Comparison of ENCODE assay signal across 21 cellular contexts in the genomic region with DNA sequence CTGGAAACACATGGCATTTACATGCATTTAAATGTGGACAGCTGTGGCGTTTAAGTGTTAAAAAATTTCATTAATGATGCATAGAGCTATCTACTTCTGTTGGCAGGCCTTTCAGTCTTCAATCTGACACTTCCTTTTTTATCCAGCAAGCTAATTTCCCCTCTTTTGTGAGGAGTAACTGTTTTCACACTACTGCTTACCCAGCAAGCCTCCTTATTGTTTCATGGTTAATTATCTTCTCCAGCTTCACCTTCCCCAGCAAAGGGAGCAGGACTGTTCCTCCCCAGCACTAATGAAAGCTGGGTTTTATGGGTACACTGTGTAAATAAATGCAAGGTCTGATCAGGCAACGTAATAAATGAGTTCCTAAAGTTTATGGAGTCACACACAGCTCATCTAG.
DNase-seq lines count a peak whose midpoint lies in the region; ATAC-seq, FAIRE-seq and TF ChIP-seq lines count a peak whose summit lies in the region.
"Had no signal": no experiment of that assay in that cellular context is flagged by ENCODE, and none has a peak within 500 bp of the region (broad histone marks: within the 10 kb centered on the region; RNA-seq: fewer than 3 reads in every experiment).

No MANE protein-coding gene starts in this region.

- CTCF ChIA-PET in H1 (lab: Charles Lee; ENCODE audit: partially characterized antibody), result interaction anchor here (0.9 to 1.6 kb wide), 2 partner anchors 56 to 221 kb away, joined by 4 to 5 read pairs; no protein-coding TSS in a partner anchor

- DNase-seq in NCI-H748 (lab: John Stamatoyannopoulos, UW; ENCODE audit: unreplicated experiment), result peak; percentile 58
- no peak for DNase-seq in NCI-H748 treated with DMSO at 0.1 percent for 48 hours (lab: John Stamatoyannopoulos, UW)
- peak; percentile 45 for DNase-seq in NCI-H69 (lab: John Stamatoyannopoulos, UW)
- no peak for DNase-seq in H1 (ENCODE audit: low read depth in 1 of 2, low spot score in 2 of 2)
- DNase-seq in sigmoid colon, result no peak
- no peak for DNase-seq in activated CD4-positive, alpha-beta T cell treated with anti-CD3 and anti-CD28 coated beads, Interleukin-2, amount 50 U/mL, for 48 hours
- no peak for DNase-seq in osteocyte (ENCODE audit: extremely low spot score, unreplicated experiment)
- DNase-seq: activated CD4-positive, alpha-beta T cell treated with anti-CD3 and anti-CD28 coated beads, Interleukin-2, amount 10 ng/mL, durations not matched to agents 7 days and 5 days; activated CD8-positive, alpha-beta memory T cell treated with anti-CD3 and anti-CD28 coated beads, Interleukin-2, amount 50 U/mL, for 48 hours; activated gamma-delta T cell; islet precursor cell; mesenchymal stem cell; NCI-H2171 treated with DMSO at 0.1 percent for 48 hours; RPMI8226; SW 1271 had no signal

- H4K8ac ChIP-seq in H1 (ENCODE audit: extremely low read depth, insufficient read depth, low read length), result no peak overlapping the region

- H4K91ac ChIP-seq in H1 (replicated peaks; ENCODE audit: insufficient read length, low read length), result no peak overlapping the region

- no peak for FAIRE-seq in H1 (lab: Jason Lieb, UNC)
- FAIRE-seq: A549 had no signal

- no peak overlapping the region for H3K27ac Mint-ChIP-seq in osteocyte (ENCODE audit: unreplicated experiment)
- H3K27ac Mint-ChIP-seq: activated CD4-positive, alpha-beta T cell treated with anti-CD3 and anti-CD28 coated beads, Interleukin-2, amount 10 ng/mL, durations not matched to agents 7 days and 5 days; natural killer cell treated with Interleukin-12 subunit alpha and Interleukin-12 subunit beta and Interleukin-15 and Interleukin-18, amount 100 ng/mL, for 72 hours; stimulated activated memory B cell treated with anti-CD40 and anti-IgM and Interleukin-4, amounts not matched to agents 10 μg/mL and 1 μg/mL and 100 μg/mL, for 72 hours had no signal

- H3K4ac ChIP-seq in H1 (replicated peaks; ENCODE audit: insufficient read length, low read depth, low read length), result no peak overlapping the region

- no peak overlapping the region for H2BK15ac ChIP-seq in H1 (ENCODE audit: low read length)

- POLR2A ChIA-PET in H1 (lab: Charles Lee; ENCODE audit: partially characterized antibody), result no interaction called here

- peaks cover 18% of the 10 kb centered on the region for H3K4me1 Mint-ChIP-seq in osteocyte (ENCODE audit: unreplicated experiment)
- H3K4me1 Mint-ChIP-seq: activated CD4-positive, alpha-beta T cell treated with anti-CD3 and anti-CD28 coated beads, Interleukin-2, amount 10 ng/mL, durations not matched to agents 7 days and 5 days; stimulated activated memory B cell treated with anti-CD40 and anti-IgM and Interleukin-4, amounts not matched to agents 10 μg/mL and 1 μg/mL and 100 μg/mL, for 72 hours had no signal

- no peak overlapping the region for H3K4me2 ChIP-seq in H1 (ENCODE audit: insufficient read depth in 1 of 2, low read depth in 2 of 2, low read length in 2 of 2)
- H3K4me2 ChIP-seq: A549 had no signal

- H3K18ac ChIP-seq in H1 (ENCODE audit: extremely low read depth, low read length), result no peak overlapping the region

- H2BK120ac ChIP-seq in H1 (replicated peaks; ENCODE audit: low read depth, low read length), result no peak overlapping the region

- H2AFZ ChIP-seq in H1 (ENCODE audit: low read length), result peak overlapping the region; percentile 56; the same call in 1 of the 2 replicates

- H3K23me2 ChIP-seq in H1 (ENCODE audit: low read depth, low read length), result no peaks in the 10 kb centered on the region

- intact Hi-C loops in sigmoid colon (cut with DNase I), result no loop called here

- no peaks in the 10 kb centered on the region for H3K79me2 ChIP-seq in H1 (ENCODE audit: control insufficient read depth in 1 of 2, insufficient read depth in 2 of 2, low read length in 2 of 2)

- no peak for ATAC-seq in SK-N-SH treated with all-trans-retinoic acid at 6 μM for 48 hours
- ATAC-seq: A549; natural killer cell treated with Interleukin-12 subunit alpha and Interleukin-12 subunit beta and Interleukin-15 and Interleukin-18, amount 100 ng/mL, for 72 hours; stimulated activated memory B cell treated with anti-CD40 and anti-IgM and Interleukin-4, amounts not matched to agents 10 μg/mL and 1 μg/mL and 100 μg/mL, for 72 hours had no signal

- no peak overlapping the region for H4K5ac ChIP-seq in H1 (ENCODE audit: insufficient read length, low read depth, low read length)

- H3K27me3 Mint-ChIP-seq in osteocyte (ENCODE audit: unreplicated experiment), result no peaks in the 10 kb centered on the region
- H3K27me3 Mint-ChIP-seq: activated CD4-positive, alpha-beta T cell treated with anti-CD3 and anti-CD28 coated beads, Interleukin-2, amount 10 ng/mL, durations not matched to agents 7 days and 5 days; natural killer cell treated with Interleukin-12 subunit alpha and Interleukin-12 subunit beta and Interleukin-15 and Interleukin-18, amount 100 ng/mL, for 72 hours; stimulated activated memory B cell treated with anti-CD40 and anti-IgM and Interleukin-4, amounts not matched to agents 10 μg/mL and 1 μg/mL and 100 μg/mL, for 72 hours had no signal

- peaks cover 2 to 13% (median 6%) of the 10 kb centered on the region in 4 experiments; a peak in 4 of 7 replicates for H3K4me1 ChIP-seq in H1 (replicated peaks in 1 of 4; ENCODE audit: control insufficient read depth in 3 of 4, insufficient read depth in 4 of 4, low read length in 3 of 4)
- H3K4me1 ChIP-seq in sigmoid colon, result peaks cover 0 to 53% (median 20%) of the 10 kb centered on the region in 4 donors
- H3K4me1 ChIP-seq: A549 had no signal

- H3K79me1 ChIP-seq in H1 (ENCODE audit: low read depth, low read length), result no peaks in the 10 kb centered on the region

- peaks cover 13% of the 10 kb centered on the region for H3K9me3 Mint-ChIP-seq in osteocyte (ENCODE audit: unreplicated experiment)

- TF ChIP-seq RAD21 in H1 (IDR thresholded peaks at IDR 0.05 in 1 of 2, conservative IDR thresholded peaks at IDR 0.05 in 1 of 2; ENCODE audit: low read depth in 2 of 2, low read length in 2 of 2), result no peak

- no peak overlapping the region for H2AK5ac ChIP-seq in H1 (ENCODE audit: low read depth, low read length)

- whole genome bisulfite sequencing in H1 (ENCODE audit: extremely low coverage in 1 of 2, insufficient coverage in 1 of 2, insufficient read length in 1 of 2, insufficient replicate concordance in 2 of 2, low coverage in 1 of 2, low lambda C conversion rate in 2 of 2, missing lambda C conversion rate in 1 of 2), 2 experiments, result 82% methylated on average over 2 of the region's 2 CpGs; no CpG with 5 or more reads in 1 of the 2 experiments
- WGBS in sigmoid colon, 2 donors, result 15 to 30% methylated on average over 2 of the region's 2 CpGs

- no peak overlapping the region for H3K9ac ChIP-seq in H1 (replicated peaks in 1 of 4; ENCODE audit: extremely low read depth in 1 of 4, low read depth in 3 of 4, low read length in 3 of 4)

- TF ChIP-seq POLR2A in H1 (IDR thresholded peaks at IDR 0.05; ENCODE audit: control extremely low read depth in 1 of 2, low read depth in 2 of 2, low read length in 2 of 2) (no peak), sigmoid colon (IDR thresholded peaks at IDR 0.05) (no peak)

- no peak overlapping the region for H3K14ac ChIP-seq in H1 (ENCODE audit: insufficient read length)

- H2BK5ac ChIP-seq in H1 (ENCODE audit: low read depth, low read length), result no peak overlapping the region

- no peaks in the 10 kb centered on the region for H3K36me3 Mint-ChIP-seq in osteocyte (ENCODE audit: unreplicated experiment)
- H3K36me3 Mint-ChIP-seq: stimulated activated memory B cell treated with anti-CD40 and anti-IgM and Interleukin-4, amounts not matched to agents 10 μg/mL and 1 μg/mL and 100 μg/mL, for 72 hours had no signal

- H3K56ac ChIP-seq in H1 (replicated peaks; ENCODE audit: insufficient read length, low read depth, low read length), result no peak overlapping the region

- no peaks in the 10 kb centered on the region for H4K20me1 ChIP-seq in H1 (replicated peaks in 1 of 2; ENCODE audit: control insufficient read depth in 1 of 2, insufficient read depth in 2 of 2, low read length in 2 of 2)

- TF ChIP-seq CTCF in H1 (IDR thresholded peaks at IDR 0.05; ENCODE audit: control extremely low read depth in 1 of 3, insufficient read depth in 1 of 3, low read depth in 1 of 3, low read length in 3 of 3) (no peak), sigmoid colon (IDR thresholded peaks at IDR 0.05) (no peak), osteocyte (IDR thresholded peaks at IDR 0.05) (no peak)

- no peak overlapping the region for H2BK20ac ChIP-seq in H1 (ENCODE audit: low read length)

- no peaks in the 10 kb centered on the region for H3K27me3 ChIP-seq in H1 (replicated peaks in 1 of 4; ENCODE audit: control insufficient read depth in 3 of 4, extremely low read depth in 1 of 4, insufficient read depth in 3 of 4, low read length in 3 of 4)
- no peaks in the 10 kb centered on the region for H3K27me3 ChIP-seq in sigmoid colon
- H3K27me3 ChIP-seq: adrenal gland, tibial nerve had no signal

- H2BK12ac ChIP-seq in H1 (ENCODE audit: low read depth, low read length), result no peak overlapping the region

- H3K4me3 Mint-ChIP-seq in osteocyte (ENCODE audit: unreplicated experiment), result no peak overlapping the region
- H3K4me3 Mint-ChIP-seq: activated CD4-positive, alpha-beta T cell treated with anti-CD3 and anti-CD28 coated beads, Interleukin-2, amount 10 ng/mL, durations not matched to agents 7 days and 5 days; natural killer cell treated with Interleukin-12 subunit alpha and Interleukin-12 subunit beta and Interleukin-15 and Interleukin-18, amount 100 ng/mL, for 72 hours; stimulated activated memory B cell treated with anti-CD40 and anti-IgM and Interleukin-4, amounts not matched to agents 10 μg/mL and 1 μg/mL and 100 μg/mL, for 72 hours had no signal

- no peak overlapping the region for H3K23ac ChIP-seq in H1 (ENCODE audit: insufficient read length)

- H3K36me3 ChIP-seq in H1 (ENCODE audit: control insufficient read depth in 2 of 4, insufficient read depth in 4 of 4, low read length in 3 of 4) (no peaks in the 10 kb centered on the region), sigmoid colon (no peaks in the 10 kb centered on the region)
- H3K36me3 ChIP-seq: adrenal gland, tibial nerve had no signal

- H3K9me3 ChIP-seq in H1 (ENCODE audit: insufficient read depth in 2 of 2, low read depth in 1 of 2, low read length in 1 of 2), result peaks cover 4 to 6% of the 10 kb centered on the region in 2 experiments; a peak in 2 of 4 replicates
- peaks cover 0 to under 1% (median 0%) of the 10 kb centered on the region in 4 donors for H3K9me3 ChIP-seq in sigmoid colon
- H3K9me3 ChIP-seq: A549, adrenal gland had no signal

- TF ChIP-seq EP300 in H1 (IDR thresholded peaks at IDR 0.05; ENCODE audit: borderline replicate concordance in 1 of 2, low read depth in 2 of 2, low read length in 2 of 2), result no peak
- TF ChIP-seq EP300 in sigmoid colon (IDR thresholded peaks at IDR 0.05), result no peak

- H3K27ac ChIP-seq in H1 (ENCODE audit: low read depth, low read length), result no peak overlapping the region
- H3K27ac ChIP-seq in sigmoid colon, result peak overlapping the region in 3 of 4 donors; percentile 24 to 44 (median 42)
- H3K27ac ChIP-seq: A549, adrenal gland, tibial nerve had no signal

- no peak overlapping the region for H3K4me3 ChIP-seq in H1 (ENCODE audit: extremely low read depth in 1 of 4, insufficient read depth in 2 of 4, low read depth in 3 of 4, low read length in 4 of 4)
- peak overlapping the region in 1 of 4 donors; percentile 32 for H3K4me3 ChIP-seq in sigmoid colon
- H3K4me3 ChIP-seq: A549, adrenal gland had no signal

TF ChIP-seq in H1, 55 proteins besides CTCF, POLR2A, EP300 and RAD21 (continues in another document):
- no peak for TF ChIP-seq SP4 (IDR thresholded peaks at IDR 0.05; ENCODE audit: low read length)

Comparison
In these comparisons a context has a peak if more than half of its experiments do, and no peak if none do; other contexts are left out.
1. DNase-seq: peak in NCI-H748 (single experiment) and NCI-H69 (single experiment); none in NCI-H748 treated with DMSO at 0.1 percent for 48 hours (single experiment), H1 (0 of 2), sigmoid colon (single experiment), activated CD4-positive, alpha-beta T cell treated with anti-CD3 and anti-CD28 coated beads, Interleukin-2, amount 50 U/mL, for 48 hours (0 of 2) and osteocyte (single experiment).